25 cellular contexts compared by ENCODE assay signal in the genomic region with DNA sequence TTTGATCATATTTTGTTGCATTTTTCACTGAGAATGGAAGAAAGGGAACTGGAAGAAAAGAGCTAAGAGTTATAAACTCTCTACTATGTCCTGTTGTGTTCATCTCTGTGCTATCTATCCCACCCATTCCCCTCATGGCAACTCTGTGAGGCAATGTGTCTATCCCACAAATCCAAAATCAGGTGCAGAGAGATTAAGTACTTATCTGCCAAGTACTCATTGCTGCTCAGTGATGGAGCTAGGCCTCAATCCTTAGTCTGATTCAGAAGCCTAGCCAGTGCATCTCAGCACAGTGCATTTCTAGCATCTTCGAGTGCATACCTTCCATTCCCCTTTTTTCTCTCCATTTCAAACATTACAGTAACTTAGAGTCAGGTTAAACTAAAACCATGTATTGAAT.
"Had no signal": no experiment of that assay in that cellular context is flagged by ENCODE, and none has a peak within 500 bp of the region (broad histone marks: within the 10 kb centered on the region; RNA-seq: fewer than 3 reads in every experiment).

No MANE protein-coding gene starts in this region.

- H3K27ac ChIP-seq: dorsolateral prefrontal cortex, epithelial cell of prostate, esophagus muscularis mucosa, foreskin keratinocyte, gastroesophageal sphincter, heart left ventricle, hepatocyte, parathyroid adenoma, right lobe of liver, transverse colon, upper lobe of right lung, uterus had no signal

- FAIRE-seq: kidney, small intestine had no signal

- ATAC-seq: foreskin keratinocyte; gastroesophageal sphincter; heart left ventricle; left lobe of liver; natural killer cell; right lobe of liver; stimulated activated naive B cell treated with anti-CD40 and anti-IgM and Interleukin-4, amounts not matched to agents 10 μg/mL and 1 μg/mL and 100 μg/mL, for 72 hours; upper lobe of right lung had no signal

- H3K36me3 Mint-ChIP-seq: memory B cell; natural killer cell; stimulated activated naive B cell treated with anti-CD40 and anti-IgM and Interleukin-4, amounts not matched to agents 10 μg/mL and 1 μg/mL and 100 μg/mL, for 72 hours had no signal

- H3K9ac ChIP-seq: parathyroid adenoma had no signal

- H3K36me3 ChIP-seq: right lobe of liver, transverse colon, uterus had no signal

- DNase-seq: dorsolateral prefrontal cortex; effector CD4-positive, alpha-beta T cell; foreskin keratinocyte; heart left ventricle; kidney; natural killer cell; occipital lobe; right lobe of liver; small intestine; stimulated activated CD4-positive, alpha-beta T cell treated with anti-CD3 and anti-CD28 coated beads, Interleukin-15, amount 100 ng/mL, for 24 hours; stimulated activated CD4-positive, alpha-beta T cell treated with anti-CD3 and anti-CD28 coated beads, Interleukin-2, amount 100 ng/mL, for 48 hours; stimulated activated naive B cell treated with anti-CD40 and anti-IgM and Interleukin-4, amounts not matched to agents 10 μg/mL and 1 μg/mL and 100 μg/mL, for 72 hours; transverse colon; upper lobe of right lung; uterus had no signal

- H3K79me2 ChIP-seq: hepatocyte, parathyroid adenoma had no signal

- H2AFZ ChIP-seq: hepatocyte, parathyroid adenoma had no signal

- H3K4me3 ChIP-seq: dorsolateral prefrontal cortex, esophagus muscularis mucosa, gastroesophageal sphincter, heart left ventricle, hepatocyte, lung, right lobe of liver, transverse colon, upper lobe of right lung, uterus had no signal

- H3K9me3 Mint-ChIP-seq: memory B cell; stimulated activated naive B cell treated with anti-CD40 and anti-IgM and Interleukin-4, amounts not matched to agents 10 μg/mL and 1 μg/mL and 100 μg/mL, for 72 hours; stimulated activated naive CD8-positive, alpha-beta T cell treated with anti-CD3 and anti-CD28 coated beads, Interleukin-15, Interleukin-2, amounts not matched to agents 100 ng/mL and 50 ng/mL, for 24 hours had no signal

- H3K4me1 ChIP-seq: foreskin keratinocyte, parathyroid adenoma, right lobe of liver, transverse colon, upper lobe of right lung, uterus had no signal

- H3K4me2 ChIP-seq: hepatocyte had no signal

- H3K9me3 ChIP-seq: esophagus muscularis mucosa, gastroesophageal sphincter, heart left ventricle, right lobe of liver, transverse colon, upper lobe of right lung, uterus had no signal

- H3K27ac Mint-ChIP-seq: memory B cell; natural killer cell; progenitor cell of endocrine pancreas; stimulated activated naive B cell treated with anti-CD40 and anti-IgM and Interleukin-4, amounts not matched to agents 10 μg/mL and 1 μg/mL and 100 μg/mL, for 72 hours; stimulated activated naive CD8-positive, alpha-beta T cell treated with anti-CD3 and anti-CD28 coated beads, Interleukin-15, Interleukin-2, amounts not matched to agents 100 ng/mL and 50 ng/mL, for 24 hours had no signal

- H3K27me3 ChIP-seq: dorsolateral prefrontal cortex, esophagus muscularis mucosa, foreskin keratinocyte, gastroesophageal sphincter, heart left ventricle, hepatocyte, right lobe of liver, transverse colon, upper lobe of right lung, uterus had no signal
